ENCODE assay signal across 16 cellular contexts in genomic region chr17:62105361-62105760, GRCh38. TPM values are rescaled to one million over a fixed set of nuclear protein-coding genes. Genes with fewer than 3 reads are reported as not detected.
A peak's percentile ranks its signal among the peaks of the same experiment; 100 is the strongest.
DNase-seq lines count a peak whose midpoint lies in the region; ATAC-seq and TF ChIP-seq lines count a peak whose summit lies in the region.
"Had no signal": no experiment of that assay in that cellular context is flagged by ENCODE, and none has a peak within 500 bp of the region (broad histone marks: within the 10 kb centered on the region; RNA-seq: fewer than 3 reads in every experiment).

No MANE protein-coding gene starts in this region.

- H3K79me2 ChIP-seq in H9 (ENCODE audit: insufficient read depth, low read length), result no peaks in the 10 kb centered on the region

- H3T11ph ChIP-seq in H9 (ENCODE audit: low read length), result no peak overlapping the region

- intact Hi-C loops in ascending aorta (cut with DNase I), result no loop called here

- TF ChIP-seq CTCF in H9 (conservative IDR thresholded peaks at IDR 0.05) (no peak), ascending aorta (IDR thresholded peaks at IDR 0.05) (no peak)

- no peak overlapping the region for H2BK120ac ChIP-seq in H9 (ENCODE audit: low read depth, low read length, poor library complexity, severe bottlenecking)

- H3K23me2 ChIP-seq in H9 (ENCODE audit: insufficient read length, low read depth, low read length, poor library complexity, severe bottlenecking), result no peaks in the 10 kb centered on the region

- H2BK15ac ChIP-seq in H9 (ENCODE audit: low read depth, low read length), result no peak overlapping the region

- H3K27me3 ChIP-seq in H9 (ENCODE audit: insufficient read depth, low read length) (no peaks in the 10 kb centered on the region), ascending aorta (no peaks in the 10 kb centered on the region)

- H4K20me1 ChIP-seq in H9 (ENCODE audit: control insufficient read depth, insufficient read depth, insufficient read length), result no peaks in the 10 kb centered on the region

- no peak overlapping the region for H4K8ac ChIP-seq in H9 (replicated peaks; ENCODE audit: insufficient read length, low read depth, low read length)

- H3K4me1 Mint-ChIP-seq in H9, result peaks cover 16 to 22% of the 10 kb centered on the region in 2 experiments

- H2BK5ac ChIP-seq in H9 (ENCODE audit: insufficient read length, low read length), result no peak overlapping the region

- H3K79me1 ChIP-seq in H9 (ENCODE audit: insufficient read depth, low read depth, low read length, poor library complexity, severe bottlenecking), result no peaks in the 10 kb centered on the region

- H4K91ac ChIP-seq in H9 (ENCODE audit: insufficient read length, low read depth, low read length), result no peak overlapping the region

- H3K36me3 ChIP-seq in ascending aorta, result no peaks in the 10 kb centered on the region

- no peak overlapping the region for H3K18ac ChIP-seq in H9 (ENCODE audit: insufficient read length, low read depth, low read length)

- H3K4me1 ChIP-seq in H9 (ENCODE audit: insufficient read depth, low read length) (no peaks in the 10 kb centered on the region; the same call in 1 of the 2 replicates), ascending aorta (peaks cover 0 to 6% of the 10 kb centered on the region in 2 donors)

- H2BK12ac ChIP-seq in H9 (ENCODE audit: insufficient read length, low read depth, low read length), result no peak overlapping the region

- ATAC-seq in left lobe of liver (peak; percentile 6), HG03280 (IDR thresholded peaks at IDR 0.05; ENCODE audit: unreplicated experiment) (no peak), HG02870 (IDR thresholded peaks at IDR 0.05; ENCODE audit: unreplicated experiment) (no peak)
- ATAC-seq: HCT116 had no signal

- H3K23ac ChIP-seq in H9 (ENCODE audit: insufficient read length, low read depth, low read length), result no peak overlapping the region

- no peak overlapping the region for H3K4me3 ChIP-seq in ascending aorta

- peak overlapping the region in 2 of 3 experiments; percentile 4 to 50; a peak in 2 of 7 replicates for H3K27ac Mint-ChIP-seq in H9
- H3K27ac Mint-ChIP-seq: B cell; CD4-positive, alpha-beta T cell; IgD-negative memory B cell had no signal

- no peaks in the 10 kb centered on the region for H3K36me3 Mint-ChIP-seq in H9 (ENCODE audit: insufficient read depth in 1 of 3, low read depth in 3 of 3)

- no peak overlapping the region for H3K14ac ChIP-seq in H9 (ENCODE audit: insufficient read depth, low read length)

- no peaks in the 10 kb centered on the region for H3K27me3 Mint-ChIP-seq in H9 (ENCODE audit: low read depth)
- H3K27me3 Mint-ChIP-seq: CD4-positive, alpha-beta T cell; IgD-negative memory B cell had no signal

- peak; percentile 6 for DNase-seq in D341Med (ENCODE audit: low spot score)
- DNase-seq in H9, result no peak
- no peak for DNase-seq in ascending aorta (ENCODE audit: low spot score in 2 of 2)
- DNase-seq in left lobe of liver (ENCODE audit: low spot score), result no peak
- no peak for DNase-seq in NCI-H748 treated with DMSO at 0.1 percent for 48 hours (lab: John Stamatoyannopoulos, UW)
- no peak for DNase-seq in hypothalamus (lab: John Stamatoyannopoulos, UW)
- DNase-seq: C1 segment of cervical spinal cord; Calu3; CD4-positive, alpha-beta T cell; DMS79; GOT3 had no signal

- H3K9me3 ChIP-seq in H9 (ENCODE audit: control insufficient read depth, low read depth, low read length) (no peaks in the 10 kb centered on the region), ascending aorta (no peaks in the 10 kb centered on the region)

- H3K4me2 ChIP-seq in H9 (ENCODE audit: insufficient read depth, insufficient read length, low read length), result no peak overlapping the region

- H3K4me3 Mint-ChIP-seq in H9, result no peak overlapping the region
- H3K4me3 Mint-ChIP-seq: B cell; CD4-positive, alpha-beta T cell; IgD-negative memory B cell had no signal

- H3K27ac ChIP-seq in H9 (ENCODE audit: insufficient read length, low read depth, low read length) (no peak overlapping the region), ascending aorta (peak overlapping the region; percentile 56 to 68)

- H2BK20ac ChIP-seq in H9 (ENCODE audit: low read depth, low read length, poor library complexity, severe bottlenecking), result no peak overlapping the region

- no peak overlapping the region for H2AFZ ChIP-seq in H9 (ENCODE audit: low read length)

- H3K9ac ChIP-seq in H9 (ENCODE audit: extremely low read depth, insufficient read length, low read length), result no peak overlapping the region

- no peak overlapping the region for H2AK5ac ChIP-seq in H9 (ENCODE audit: insufficient read length, low read length)

- no CpG with 5 or more reads among the region's 3 CpGs for WGBS in H9 (ENCODE audit: extremely low coverage, insufficient read length, low lambda C conversion rate)

- no peak overlapping the region for H3K4ac ChIP-seq in H9 (ENCODE audit: low read depth, low read length)

- no peak overlapping the region for H3K56ac ChIP-seq in H9 (ENCODE audit: insufficient read length, low read depth, low read length)

- H3K9me3 Mint-ChIP-seq in H9, result no peaks in the 10 kb centered on the region
- H3K9me3 Mint-ChIP-seq: CD4-positive, alpha-beta T cell; IgD-negative memory B cell had no signal

- H4K5ac ChIP-seq in H9 (ENCODE audit: insufficient read length, low read depth, low read length), result no peak overlapping the region

RNA-seq across cellular contexts. Expression of gene MED13, which starts 40.3 kb away (rescaled TPM):
- 58.7 and 60.7 TPM in 2 replicates for total RNA-seq in H9 (2021)
- 19.5 TPM for total RNA-seq in ascending aorta
- 35.4 TPM for total RNA-seq in left lobe of liver
